ENCODE assay signal across 23 cellular contexts in genomic region chr11:114891911-114892310, GRCh38.
"Had no signal": no experiment of that assay in that cellular context is flagged by ENCODE, and none has a peak within 500 bp of the region (broad histone marks: within the 10 kb centered on the region; RNA-seq: fewer than 3 reads in every experiment).

No MANE protein-coding gene starts in this region.

- H3K36me3 ChIP-seq: adrenal gland, breast epithelium, esophagus squamous epithelium, gastroesophageal sphincter had no signal

- ATAC-seq: activated CD4-positive, alpha-beta T cell treated with anti-CD3 and anti-CD28 coated beads for 36 hours; activated CD8-positive, alpha-beta memory T cell treated with anti-CD3 and anti-CD28 coated beads, Interleukin-2, amount 10 ng/mL, durations not matched to agents 7 days and 5 days; activated CD8-positive, alpha-beta T cell treated with anti-CD3 and anti-CD28 coated beads, Interleukin-2, amount 10 ng/mL, durations not matched to agents 7 days and 5 days; activated naive CD8-positive, alpha-beta T cell treated with anti-CD3 and anti-CD28 coated beads, Interleukin-2, amount 50 U/mL, for 24 hours; effector memory CD8-positive, alpha-beta T cell; gastroesophageal sphincter had no signal

- DNase-seq: activated CD4-positive, CD25-positive, alpha-beta regulatory T cell; activated CD4-positive, CD25-positive, alpha-beta regulatory T cell treated with anti-CD3 and anti-CD28 coated beads, Interleukin-2, amount 50 U/mL, for 72 hours; activated CD8-positive, alpha-beta memory T cell treated with anti-CD3 and anti-CD28 coated beads, Interleukin-2, amount 10 ng/mL, durations not matched to agents 7 days and 5 days; activated CD8-positive, alpha-beta memory T cell treated with anti-CD3 and anti-CD28 coated beads, Interleukin-2, amount 50 U/mL, for 4 hours; activated effector memory CD4-positive, alpha-beta T cell treated with anti-CD3 and anti-CD28 coated beads, Interleukin-2, amount 50 U/mL, for 16 hours; activated naive CD8-positive, alpha-beta T cell treated with anti-CD3 and anti-CD28 coated beads for 36 hours; activated T-cell treated with anti-CD3 and anti-CD28 coated beads, Interleukin-2, amount 50 U/mL, for 1 hour; amygdala; aorta; caudate nucleus; cortex of kidney; dermis blood vessel endothelial cell; effector CD4-positive, alpha-beta T cell; effector memory CD8-positive, alpha-beta T cell; esophagus squamous epithelium; foreskin melanocyte; T-helper 2 cell had no signal

- H3K4me1 ChIP-seq: adrenal gland, breast epithelium, gastroesophageal sphincter had no signal

- H3K9me3 ChIP-seq: adrenal gland, breast epithelium, esophagus squamous epithelium, gastroesophageal sphincter had no signal

- H3K27me3 ChIP-seq: adrenal gland, breast epithelium, esophagus squamous epithelium had no signal

- H3K27ac ChIP-seq: adrenal gland, breast epithelium, esophagus squamous epithelium, gastroesophageal sphincter had no signal

- H3K4me3 ChIP-seq: adrenal gland, breast epithelium, esophagus squamous epithelium, gastroesophageal sphincter had no signal
